Comparison of ENCODE assay signal across 8 cellular contexts in genomic region chr2:149587220-149587949, GRCh38. TPM values are rescaled to one million over a fixed set of nuclear protein-coding genes. Genes with fewer than 3 reads are reported as not detected.
DNase-seq lines count a peak whose midpoint lies in the region; ATAC-seq and TF ChIP-seq lines count a peak whose summit lies in the region.

Gene MMADHC, minus strand, starts transcription at chr2:149587775. Its CDS starts 678 bp downstream, at chr2:149587097.

- H3K9me3 ChIP-seq in CD8-positive, alpha-beta T cell (ENCODE audit: low read length) = no peaks in the 10 kb centered on the region

- no peaks in the 10 kb centered on the region for H3K27me3 ChIP-seq in CD8-positive, alpha-beta T cell (ENCODE audit: insufficient read depth, low read length)

- peaks cover 42% of the 10 kb centered on the region for H3K36me3 Mint-ChIP-seq in CD8-positive, alpha-beta T cell

- POLR2A ChIA-PET in CD8-positive, alpha-beta T cell (lab: Charles Lee) = interaction anchor here (0.8 to 2.1 kb wide), 8 partner anchors 12 to 1702 kb away, joined by 3 to 12 read pairs (median 4); partner anchors contain the start of genes NMI and RBM43

- peak; percentile 86 to 95 (median 92) for DNase-seq in CD8-positive, alpha-beta T cell
- DNase-seq in HS-27A (ENCODE audit: low read depth) = peak; percentile 81
- DNase-seq in NK-92 (lab: John Stamatoyannopoulos, UW; ENCODE audit: unreplicated experiment) = peak; percentile 64
- DNase-seq in activated CD8-positive, alpha-beta memory T cell treated with anti-CD3 and anti-CD28 coated beads for 1 hour (ENCODE audit: extremely low read depth in 1 of 2, low read depth in 1 of 2) = peak; percentile 85 to 86
- DNase-seq in effector CD8-positive, alpha-beta T cell (lab: John Stamatoyannopoulos, UW) = peak; percentile 85
- peak; percentile 98 for DNase-seq in lung microvascular endothelial cell (ENCODE audit: low read depth in 2 of 2)
- DNase-seq in stimulated activated CD4-positive, alpha-beta T cell treated with anti-CD3 and anti-CD28 coated beads, TNF-alpha, amount 100 ng/mL, for 48 hours (ENCODE audit: low read depth in 3 of 3) = peak; percentile 84 to 90 (median 86)

- H3K27ac ChIP-seq in CD8-positive, alpha-beta T cell (ENCODE audit: low read depth, low read length) = peak within 1 kb of the TSS; percentile 95

- H3K27ac Mint-ChIP-seq in CD8-positive, alpha-beta T cell = peak within 1 kb of the TSS; percentile 98

- peaks cover 44% of the 10 kb centered on the region for H3K4me1 Mint-ChIP-seq in CD8-positive, alpha-beta T cell (ENCODE audit: low read depth)

- TF ChIP-seq CTCF in CD8-positive, alpha-beta T cell (IDR thresholded peaks at IDR 0.05) = no peak

- ATAC-seq in CD8-positive, alpha-beta T cell = peak; percentile 96
- ATAC-seq in GM19467 (IDR thresholded peaks at IDR 0.05; ENCODE audit: unreplicated experiment) = peak; percentile 99

- peaks cover 34% of the 10 kb centered on the region for H3K4me1 ChIP-seq in CD8-positive, alpha-beta T cell (ENCODE audit: insufficient read depth, low read length)

- CTCF ChIA-PET in CD8-positive, alpha-beta T cell (lab: Charles Lee) = interaction anchor here (0.9 to 2.2 kb wide), 4 partner anchors 10 to 1651 kb away, joined by 5 to 11 read pairs (median 6); no protein-coding TSS in a partner anchor

- peaks cover 7% of the 10 kb centered on the region for H3K27me3 Mint-ChIP-seq in CD8-positive, alpha-beta T cell (ENCODE audit: low read depth)

- no peaks in the 10 kb centered on the region for H3K9me3 Mint-ChIP-seq in CD8-positive, alpha-beta T cell

- intact Hi-C loops in CD8-positive, alpha-beta T cell (cut with DNase I, micrococcal nuclease) = loop anchor here (1.0 to 10.0 kb wide), 13 partner anchors 710 to 1823 kb away; partner anchors contain the start of genes ACVR2A (in 2 of the 2), KIF5C (in 2 of the 2), MBD5 (in 2 of the 2) and NMI (in 2 of the 2)

- peak within 1 kb of the TSS; percentile 94 for H3K4me3 Mint-ChIP-seq in CD8-positive, alpha-beta T cell

- H3K36me3 ChIP-seq in CD8-positive, alpha-beta T cell (ENCODE audit: insufficient read depth, low read length) = no peaks in the 10 kb centered on the region

- H3K4me3 ChIP-seq in CD8-positive, alpha-beta T cell (ENCODE audit: low read depth, low read length) = peak within 1 kb of the TSS; percentile 86

RNA-seq across cellular contexts. Expression of gene MMADHC, which starts in this region (rescaled TPM):
- 10 to 100 TPM; 74.1 to 84.7 TPM for total RNA-seq in CD8-positive, alpha-beta T cell
- total RNA-seq in lung microvascular endothelial cell = 117 and 129 TPM in 2 replicates

Comparison
In these comparisons a context has a peak if more than half of its experiments do, and no peak if none do; other contexts are left out.
1. Peak in every context shown above with its lines: DNase-seq, ATAC-seq, H3K4me3 ChIP-seq and H3K27ac ChIP-seq.